ENCODE assay signal across 9 cellular contexts in genomic region chr6:47839645-47840044, GRCh38. TPM values are rescaled to one million over a fixed set of nuclear protein-coding genes. Genes with fewer than 3 reads are reported as not detected.
"Had no signal": no experiment of that assay in that cellular context is flagged by ENCODE, and none has a peak within 500 bp of the region (broad histone marks: within the 10 kb centered on the region; RNA-seq: fewer than 3 reads in every experiment).

No MANE protein-coding gene starts in this region.

- H3K4me3 ChIP-seq: GM12878 had no signal

- FAIRE-seq: G401.6, GM12878, GM12891, GM12892, GM18507, GM19239 had no signal

- ATAC-seq: GM12878 had no signal

- DNase-seq: GDM1, GF-D8 had no signal

RNA-seq across cellular contexts. Expression of gene OPN5, which starts 57.8 kb away (rescaled TPM):
- total RNA-seq: G401, GM12878 had no signal
- polyA plus RNA-seq: GM12878 had no signal
